9 cellular contexts compared by ENCODE assay signal in genomic region chr19:11480927-11481776, GRCh38. TPM values are rescaled to one million over a fixed set of nuclear protein-coding genes. Genes with fewer than 3 reads are reported as not detected.
A peak's percentile ranks its signal among the peaks of the same experiment; 100 is the strongest.
DNase-seq lines count a peak whose midpoint lies in the region; ATAC-seq and TF ChIP-seq lines count a peak whose summit lies in the region.
"Had no signal": no experiment of that assay in that cellular context is flagged by ENCODE, and none has a peak within 500 bp of the region (broad histone marks: within the 10 kb centered on the region; RNA-seq: fewer than 3 reads in every experiment).

Gene ELAVL3 (minus strand): TSS chr19:11481046. CDS start chr19:11480608, 438 bp downstream.

- no TSS peak for BruUV-seq in Caco-2 (replicated peaks; lab: Mats Ljungman, UMichigan)

- POLR2A ChIA-PET in Caco-2 (lab: Charles Lee): no interaction called here

- H3K4me1 ChIP-seq in Caco-2: peaks cover 16% of the 10 kb centered on the region

- no peak for TF ChIP-seq CTCF in Caco-2 (IDR thresholded peaks at IDR 0.05; ENCODE audit: insufficient read depth in 1 of 2, low read depth in 1 of 2, low read length in 1 of 2, severe bottlenecking in 1 of 2, unreplicated experiment in 1 of 2)
- no peak for TF ChIP-seq CTCF in nephron progenitor cell (IDR thresholded peaks at IDR 0.05)
- TF ChIP-seq CTCF in omental fat pad (IDR thresholded peaks at IDR 0.05): no peak

- H3K27me3 Mint-ChIP-seq in Caco-2 (ENCODE audit: insufficient read depth, unreplicated experiment): peaks cover 9% of the 10 kb centered on the region
- H3K27me3 Mint-ChIP-seq in activated naive CD8-positive, alpha-beta T cell treated with anti-CD3 and anti-CD28 coated beads for 36 hours: peaks cover 42% of the 10 kb centered on the region
- peaks cover 62% of the 10 kb centered on the region for H3K27me3 Mint-ChIP-seq in nephron progenitor cell (ENCODE audit: low read depth, poor library complexity)

- DNase-seq in Caco-2: no peak
- DNase-seq in NCI-H1092 (lab: John Stamatoyannopoulos, UW): peak; percentile 58
- no peak for DNase-seq in activated naive CD8-positive, alpha-beta T cell treated with anti-CD3 and anti-CD28 coated beads for 36 hours
- DNase-seq in nephron progenitor cell: peak; percentile 59
- DNase-seq in omental fat pad (ENCODE audit: low spot score): no peak
- DNase-seq in activated CD4-positive, CD25-positive, alpha-beta regulatory T cell treated with anti-CD3 and anti-CD28 coated beads, Interleukin-2, amount 50 U/mL, for 72 hours: no peak
- no peak for DNase-seq in 8988T

- no peaks in the 10 kb centered on the region for H3K9me3 ChIP-seq in Caco-2

- CTCF ChIA-PET in Caco-2 (lab: Charles Lee): no interaction called here

- no peaks in the 10 kb centered on the region for H3K36me3 ChIP-seq in Caco-2 (ENCODE audit: control insufficient read depth, insufficient read depth, low read length)

- H3K36me3 Mint-ChIP-seq in Caco-2 (ENCODE audit: insufficient read depth, unreplicated experiment): peaks cover 20% of the 10 kb centered on the region
- H3K36me3 Mint-ChIP-seq in activated naive CD8-positive, alpha-beta T cell treated with anti-CD3 and anti-CD28 coated beads for 36 hours: peaks cover 16% of the 10 kb centered on the region
- H3K36me3 Mint-ChIP-seq in nephron progenitor cell (ENCODE audit: low read depth): peaks cover 15% of the 10 kb centered on the region

- H3K4me1 Mint-ChIP-seq in Caco-2 (ENCODE audit: low read depth, unreplicated experiment): no peaks in the 10 kb centered on the region
- H3K4me1 Mint-ChIP-seq in activated naive CD8-positive, alpha-beta T cell treated with anti-CD3 and anti-CD28 coated beads for 36 hours: peaks cover 18% of the 10 kb centered on the region
- H3K4me1 Mint-ChIP-seq in nephron progenitor cell: peaks cover 5% of the 10 kb centered on the region

- H3K27me3 ChIP-seq in Caco-2 (replicated peaks; ENCODE audit: control insufficient read depth, insufficient read depth, low read length): no peaks in the 10 kb centered on the region; the same call in 1 of the 2 replicates

- H3K4me3 Mint-ChIP-seq in Caco-2 (ENCODE audit: unreplicated experiment) (peak within 1 kb of the TSS; percentile 71), nephron progenitor cell (peak within 1 kb of the TSS; percentile 45)
- H3K4me3 Mint-ChIP-seq in activated naive CD8-positive, alpha-beta T cell treated with anti-CD3 and anti-CD28 coated beads for 36 hours: peak within 1 kb of the TSS; percentile 74

- H3K27ac Mint-ChIP-seq in Caco-2 (ENCODE audit: unreplicated experiment): peak within 1 kb of the TSS; percentile 19
- H3K27ac Mint-ChIP-seq in activated naive CD8-positive, alpha-beta T cell treated with anti-CD3 and anti-CD28 coated beads for 36 hours: no peak within 1 kb of the TSS
- H3K27ac Mint-ChIP-seq in nephron progenitor cell: no peak within 1 kb of the TSS

- H3K4me3 ChIP-seq in Caco-2 (ENCODE audit: low read depth, low read length): peak within 1 kb of the TSS; percentile 45

- ATAC-seq in HG02588 (IDR thresholded peaks at IDR 0.05; ENCODE audit: unreplicated experiment) (no peak), omental fat pad (ENCODE audit: low FRiP score) (no peak)

- intact Hi-C loops in Caco-2 (cut with micrococcal nuclease; ENCODE audit: unreplicated experiment): no loop called here

- no peaks in the 10 kb centered on the region for H3K9me3 Mint-ChIP-seq in Caco-2 (ENCODE audit: unreplicated experiment)
- H3K9me3 Mint-ChIP-seq in activated naive CD8-positive, alpha-beta T cell treated with anti-CD3 and anti-CD28 coated beads for 36 hours: no peaks in the 10 kb centered on the region
- H3K9me3 Mint-ChIP-seq in nephron progenitor cell: peaks cover 8% of the 10 kb centered on the region

RNA-seq across cellular contexts. Expression of gene ELAVL3, which starts in this region (rescaled TPM):
- total RNA-seq in Caco-2 (2022) (not detected in 2 replicates), omental fat pad (not detected)
- not detected for total RNA-seq in activated naive CD8-positive, alpha-beta T cell treated with anti-CD3 and anti-CD28 coated beads for 36 hours
- total RNA-seq: dermis microvascular lymphatic vessel endothelial cell had no signal

Comparison
In these comparisons a context has a peak if more than half of its experiments do, and no peak if none do; other contexts are left out.
1. DNase-seq: peak in NCI-H1092 (single experiment) and nephron progenitor cell (single experiment); none in Caco-2 (0 of 2), activated naive CD8-positive, alpha-beta T cell treated with anti-CD3 and anti-CD28 coated beads for 36 hours (single experiment), omental fat pad (single experiment), activated CD4-positive, CD25-positive, alpha-beta regulatory T cell treated with anti-CD3 and anti-CD28 coated beads, Interleukin-2, amount 50 U/mL, for 72 hours (single experiment) and 8988T (single experiment).
2. Peak in every context shown above with its lines, with median percentiles within 50 percentile points of each other: H3K4me3 Mint-ChIP-seq.